22 cellular contexts compared by ENCODE assay signal in genomic region chr5:113503146-113503545, GRCh38.
"Had no signal": no experiment of that assay in that cellular context is flagged by ENCODE, and none has a peak within 500 bp of the region (broad histone marks: within the 10 kb centered on the region; RNA-seq: fewer than 3 reads in every experiment).

No MANE protein-coding gene starts in this region.

- DNase-seq: colonic mucosa; cortex of kidney; effector CD4-positive, alpha-beta T cell; effector memory CD4-positive, alpha-beta T cell; foreskin melanocyte; gastrocnemius medialis; glutamatergic neuron; head of caudate nucleus; heart right ventricle; hippocampal formation; left cardiac atrium; left lung; left ventricle myocardium superior; lower lobe of right lung; mesendoderm; midbrain; naive B cell had no signal

- H3K27ac Mint-ChIP-seq: dendritic cell treated with granulocyte-macrophage colony-stimulating factor and Interleukin-4, amounts not matched to agents 40 ng/mL and 50 ng/mL, for 4 days had no signal

- H3K27ac ChIP-seq: colonic mucosa, esophagus muscularis mucosa, gastrocnemius medialis, heart right ventricle, left lung, lower lobe of right lung had no signal

- FAIRE-seq: endothelial cell of umbilical vein, islet of Langerhans, keratinocyte had no signal

- H3K9me3 Mint-ChIP-seq: dendritic cell treated with granulocyte-macrophage colony-stimulating factor and Interleukin-4, amounts not matched to agents 40 ng/mL and 50 ng/mL, for 4 days had no signal

- H3K36me3 ChIP-seq: colonic mucosa, esophagus muscularis mucosa, gastrocnemius medialis, heart right ventricle, left lung, lower lobe of right lung had no signal

- H3K27me3 ChIP-seq: colonic mucosa, gastrocnemius medialis had no signal

- H3K4me1 ChIP-seq: colonic mucosa, esophagus muscularis mucosa, gastrocnemius medialis, heart right ventricle, left lung, lower lobe of right lung had no signal

- H3K4me3 ChIP-seq: colonic mucosa, esophagus muscularis mucosa, gastrocnemius medialis, heart right ventricle, left lung, lower lobe of right lung had no signal

- H3K9me3 ChIP-seq: colonic mucosa, esophagus muscularis mucosa, gastrocnemius medialis, heart right ventricle, left lung, lower lobe of right lung had no signal

- H3K4me3 Mint-ChIP-seq: dendritic cell treated with granulocyte-macrophage colony-stimulating factor and Interleukin-4, amounts not matched to agents 40 ng/mL and 50 ng/mL, for 4 days; naive B cell had no signal

- ATAC-seq: gastrocnemius medialis, heart right ventricle, left cardiac atrium, left lung, left ventricle myocardium superior, lower lobe of right lung had no signal
